Comparison of ENCODE assay signal across 1 cellular context in the genomic region with DNA sequence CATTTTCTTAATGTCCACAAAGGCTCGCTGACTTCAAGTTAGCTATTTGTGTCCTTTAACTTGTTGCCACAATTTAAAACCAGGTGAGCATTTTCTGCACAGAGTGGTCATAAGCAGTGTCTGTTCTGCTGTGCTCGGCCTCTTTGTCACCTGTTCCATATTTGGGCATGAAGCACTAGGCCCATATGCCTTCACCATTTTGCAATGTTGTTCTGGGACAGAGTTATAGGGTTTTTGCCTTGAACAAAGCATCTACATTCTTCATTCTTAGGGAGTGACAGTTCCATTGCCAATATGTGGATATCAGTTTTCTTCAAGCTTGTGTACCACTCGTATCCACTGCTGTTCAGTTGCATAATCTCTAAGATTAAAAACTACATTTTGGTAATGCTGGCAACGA.
TF ChIP-seq lines count a peak whose summit lies in the region.

No MANE protein-coding gene starts in this region.

TF ChIP-seq in A549, 52 proteins besides CTCF, POLR2A, EP300 and RAD21 (continued from another document):
- no peak for TF ChIP-seq CHD4 (IDR thresholded peaks at IDR 0.05; ENCODE audit: borderline replicate concordance)
TF ChIP-seq in A549: peak in this region for 0.
